8 cellular contexts compared by ENCODE assay signal in the genomic region with DNA sequence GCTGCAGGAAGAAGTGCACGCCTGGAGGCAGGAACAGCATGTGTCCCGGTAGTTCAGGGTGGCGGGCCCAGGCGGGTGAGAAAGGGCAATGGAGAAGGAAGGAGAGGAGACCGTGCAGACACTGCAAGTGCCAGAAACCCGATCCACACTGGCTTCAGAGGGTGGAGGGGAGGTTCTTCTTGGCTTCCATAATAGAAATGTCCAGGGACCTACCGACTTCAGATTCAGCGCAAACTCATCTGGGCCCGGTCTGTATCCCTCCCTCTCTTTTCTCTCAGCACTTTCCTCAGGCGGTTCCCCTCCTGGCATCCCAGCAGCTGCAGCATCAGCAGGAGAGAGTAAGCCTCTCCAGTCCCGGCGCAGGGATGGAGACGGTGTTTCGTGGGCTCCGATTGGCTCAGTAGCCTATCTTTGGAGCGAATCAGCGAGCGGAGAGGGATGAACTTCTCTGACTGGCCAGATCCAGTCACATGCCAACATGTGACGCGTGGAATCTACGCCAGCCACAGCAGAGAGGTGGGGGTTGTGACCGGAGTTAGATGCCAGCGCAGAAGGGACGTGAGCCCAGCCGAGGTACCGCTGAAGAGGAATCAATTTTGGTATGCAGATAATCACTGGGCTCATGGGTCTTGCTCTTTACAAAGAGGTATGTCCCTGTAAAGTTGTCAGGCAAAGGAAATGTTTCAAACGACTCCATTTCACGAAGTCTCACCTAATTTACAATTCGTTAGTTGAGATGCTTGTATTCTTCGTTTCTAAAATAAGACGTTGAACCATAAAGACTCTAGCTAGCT. TPM values are rescaled to one million over a fixed set of nuclear protein-coding genes. Genes with fewer than 3 reads are reported as not detected.
A peak's percentile ranks its signal among the peaks of the same experiment; 100 is the strongest.
DNase-seq lines count a peak whose midpoint lies in the region; ATAC-seq and TF ChIP-seq lines count a peak whose summit lies in the region.

No MANE protein-coding gene starts in this region.

- H3K27ac Mint-ChIP-seq in natural killer cell treated with Interleukin-12 subunit alpha and Interleukin-12 subunit beta and Interleukin-15 and Interleukin-18, amount 100 ng/mL, for 72 hours: peak overlapping the region; percentile 75 to 93

- DNase-seq in ELR (ENCODE audit: low read depth) (peak; percentile 96), H7 (peak; percentile 88), RWPE2 (ENCODE audit: low spot score) (peak; percentile 87), fibroblast of the aortic adventitia (ENCODE audit: low read depth) (peak; percentile 95)
- DNase-seq in activated effector memory CD4-positive, alpha-beta T cell treated with Interleukin-2 at 50 U/mL for 16 hours: peak; percentile 78
- peak; percentile 92 for DNase-seq in natural killer cell treated with Interleukin-12 subunit alpha and Interleukin-12 subunit beta and Interleukin-15 and Interleukin-18, amount 100 ng/mL, for 72 hours (ENCODE audit: low spot score)
- peak; percentile 86 for DNase-seq in stimulated activated naive CD4-positive, alpha-beta T cell treated with Interleukin-2 at 50 U/mL for 16 hours (lab: John Stamatoyannopoulos, UW)

- no peaks in the 10 kb centered on the region for H3K9me3 Mint-ChIP-seq in natural killer cell treated with Interleukin-12 subunit alpha and Interleukin-12 subunit beta and Interleukin-15 and Interleukin-18, amount 100 ng/mL, for 72 hours

- H3K27me3 Mint-ChIP-seq in natural killer cell treated with Interleukin-12 subunit alpha and Interleukin-12 subunit beta and Interleukin-15 and Interleukin-18, amount 100 ng/mL, for 72 hours: no peaks in the 10 kb centered on the region

- peaks cover 15% of the 10 kb centered on the region for H4K20me1 ChIP-seq in Loucy (ENCODE audit: insufficient read depth, low read length, poor library complexity, severe bottlenecking)

- H3K27me3 ChIP-seq in H7 (ENCODE audit: control insufficient read depth, insufficient read depth, low read length): no peaks in the 10 kb centered on the region
- no peaks in the 10 kb centered on the region for H3K27me3 ChIP-seq in Loucy (ENCODE audit: insufficient read depth, low read length, poor library complexity, severe bottlenecking)
- H3K27me3 ChIP-seq in RWPE2 (ENCODE audit: insufficient read depth, poor library complexity, severe bottlenecking): no peaks in the 10 kb centered on the region

- peak overlapping the region; percentile 69 for H3K9ac ChIP-seq in Loucy (ENCODE audit: low read depth, low read length, poor library complexity, severe bottlenecking)

- peak overlapping the region; percentile 78 for H3K4me3 ChIP-seq in H7 (ENCODE audit: insufficient read depth, low read depth, low read length)
- peak overlapping the region; percentile 88 for H3K4me3 ChIP-seq in Loucy (ENCODE audit: low read length, poor library complexity, severe bottlenecking)
- peak overlapping the region; percentile 55 for H3K4me3 ChIP-seq in RWPE2 (ENCODE audit: severe bottlenecking)
- H3K4me3 ChIP-seq in fibroblast of the aortic adventitia (ENCODE audit: low read depth, low read length): peak overlapping the region; percentile 86

- H3K36me3 ChIP-seq in H7 (replicated peaks; ENCODE audit: control insufficient read depth, insufficient read depth, low read length): no peaks in the 10 kb centered on the region
- no peaks in the 10 kb centered on the region for H3K36me3 ChIP-seq in Loucy (ENCODE audit: insufficient read depth, low read length)
- H3K36me3 ChIP-seq in RWPE2 (ENCODE audit: low read depth): no peaks in the 10 kb centered on the region

- H3K9me2 ChIP-seq in Loucy (replicated peaks; ENCODE audit: low read depth, low read length): no peaks in the 10 kb centered on the region

- peak overlapping the region; percentile 91 for H2AFZ ChIP-seq in Loucy (ENCODE audit: low read length)

- peak overlapping the region; percentile 93 for H3K4me2 ChIP-seq in Loucy (ENCODE audit: low read depth, low read length, poor library complexity, severe bottlenecking)

- H3K4me3 Mint-ChIP-seq in natural killer cell treated with Interleukin-12 subunit alpha and Interleukin-12 subunit beta and Interleukin-15 and Interleukin-18, amount 100 ng/mL, for 72 hours: peak overlapping the region; percentile 92

- TF ChIP-seq CTCF in Loucy (conservative IDR thresholded peaks at IDR 0.05; ENCODE audit: low read length) (no peak), RWPE2 (IDR thresholded peaks at IDR 0.05; ENCODE audit: poor library complexity, severe bottlenecking) (no peak), fibroblast of the aortic adventitia (IDR thresholded peaks at IDR 0.05; ENCODE audit: insufficient read depth, low read length) (no peak)

- 0 out of 2 replicates have a peak, but pooled peaks cover 5% of the 10 kb centered on the region for H3F3A ChIP-seq in Loucy (ENCODE audit: low read depth)

- ATAC-seq in RWPE2 (ENCODE audit: low read depth): peak; percentile 94
- peak; percentile 87 to 91 for ATAC-seq in natural killer cell treated with Interleukin-12 subunit alpha and Interleukin-12 subunit beta and Interleukin-15 and Interleukin-18, amount 100 ng/mL, for 72 hours

- H3K4me1 Mint-ChIP-seq in natural killer cell treated with Interleukin-12 subunit alpha and Interleukin-12 subunit beta and Interleukin-15 and Interleukin-18, amount 100 ng/mL, for 72 hours (ENCODE audit: low read depth in 2 of 2): peaks cover 34 to 43% of the 10 kb centered on the region in 2 donors

- peaks cover 4% of the 10 kb centered on the region for H3K36me3 Mint-ChIP-seq in natural killer cell treated with Interleukin-12 subunit alpha and Interleukin-12 subunit beta and Interleukin-15 and Interleukin-18, amount 100 ng/mL, for 72 hours

- H3K79me2 ChIP-seq in Loucy (ENCODE audit: insufficient read depth, low read length): peaks cover 35% of the 10 kb centered on the region

- H3K27ac ChIP-seq in RWPE2 (ENCODE audit: poor library complexity, severe bottlenecking): peak overlapping the region; percentile 33

- H3K4me1 ChIP-seq in Loucy (ENCODE audit: insufficient read depth, low read length, poor library complexity, severe bottlenecking): peaks cover 37% of the 10 kb centered on the region
- peaks cover 6% of the 10 kb centered on the region for H3K4me1 ChIP-seq in RWPE2 (ENCODE audit: insufficient read depth, poor library complexity, severe bottlenecking)

- H3K9me3 ChIP-seq in Loucy (ENCODE audit: insufficient read depth, low read depth, low read length): no peaks in the 10 kb centered on the region
- H3K9me3 ChIP-seq in RWPE2 (ENCODE audit: severe bottlenecking): no peaks in the 10 kb centered on the region

RNA-seq across cellular contexts. Expression of a gene that starts 1.9 kb away (rescaled TPM):
- 62.9 and 68.6 TPM in 2 replicates for total RNA-seq in H7 (2014; rRNA removed; shearing (Covaris generic))
- total RNA-seq in fibroblast of the aortic adventitia (ENCODE audit: low replicate concordance): 14.2 and 26.3 TPM in 2 replicates
- 100 to 1,000 TPM in 1 of 2 donors, 10 to 100 TPM in 1; 93.1 to 112 TPM for total RNA-seq in natural killer cell treated with Interleukin-12 subunit alpha and Interleukin-12 subunit beta and Interleukin-15 and Interleukin-18, amount 100 ng/mL, for 72 hours

Comparison
In these comparisons a context has a peak if more than half of its experiments do, and no peak if none do; other contexts are left out.
1. Peak in every context shown above with its lines: DNase-seq, ATAC-seq, H3K4me3 ChIP-seq and H3K27ac ChIP-seq.